8 cellular contexts compared by ENCODE assay signal in genomic region chr7:81161459-81162075, GRCh38.
DNase-seq lines count a peak whose midpoint lies in the region; ATAC-seq and TF ChIP-seq lines count a peak whose summit lies in the region.

No MANE protein-coding gene starts in this region.

- no peaks in the 10 kb centered on the region for H3K9me3 ChIP-seq in BE2C

- no peak for TF ChIP-seq CTCF in BE2C (IDR thresholded peaks at IDR 0.05; ENCODE audit: low read depth, low read length)
- no peak for TF ChIP-seq CTCF in GM13977 (IDR thresholded peaks at IDR 0.05; ENCODE audit: extremely low read depth, insufficient read depth, missing control alignments)

- H3K4me3 ChIP-seq in BE2C (ENCODE audit: low read depth, low read length) = no peak overlapping the region

- ATAC-seq in GM18870 (IDR thresholded peaks at IDR 0.05; ENCODE audit: unreplicated experiment) = no peak

- H3K4me1 ChIP-seq in BE2C = peaks cover 25% of the 10 kb centered on the region

- H3K36me3 ChIP-seq in BE2C = no peaks in the 10 kb centered on the region

- no peaks in the 10 kb centered on the region for H3K27me3 ChIP-seq in BE2C

- peak; percentile 76 for DNase-seq in BE2C
- peak in 74 of 76 experiments; percentile 8 to 93 (median 70) for DNase-seq in HUDEP-2 (lab: John Stamatoyannopoulos, UW; ENCODE audit: unreplicated experiment in 76 of 76)
- peak; percentile 93 for DNase-seq in SW480 (ENCODE audit: low spot score)
- peak; percentile 51 for DNase-seq in inferior parietal cortex (ENCODE audit: extremely low spot score)
- DNase-seq in GM13977 (ENCODE audit: low spot score) = no peak
- DNase-seq in activated gamma-delta T cell treated with Interleukin-2 at 50 U/mL for 16 hours = no peak
- DNase-seq in GM19238 (ENCODE audit: insufficient read length, low spot score) = no peak

- in situ Hi-C loops in GM13977 (cut with MboI; ENCODE audit: low pct_unique_long_range_greater_than_20kb, low sequenced_read_pairs, unreplicated experiment) = no loop called here

Comparison
In these comparisons a context has a peak if more than half of its experiments do, and no peak if none do; other contexts are left out.
1. DNase-seq: peak in BE2C (single experiment), HUDEP-2 (74 of 76), SW480 (single experiment) and inferior parietal cortex (single experiment); none in GM13977 (single experiment), activated gamma-delta T cell treated with Interleukin-2 at 50 U/mL for 16 hours (single experiment) and GM19238 (single experiment).